8 cellular contexts compared by ENCODE assay signal in the genomic region with DNA sequence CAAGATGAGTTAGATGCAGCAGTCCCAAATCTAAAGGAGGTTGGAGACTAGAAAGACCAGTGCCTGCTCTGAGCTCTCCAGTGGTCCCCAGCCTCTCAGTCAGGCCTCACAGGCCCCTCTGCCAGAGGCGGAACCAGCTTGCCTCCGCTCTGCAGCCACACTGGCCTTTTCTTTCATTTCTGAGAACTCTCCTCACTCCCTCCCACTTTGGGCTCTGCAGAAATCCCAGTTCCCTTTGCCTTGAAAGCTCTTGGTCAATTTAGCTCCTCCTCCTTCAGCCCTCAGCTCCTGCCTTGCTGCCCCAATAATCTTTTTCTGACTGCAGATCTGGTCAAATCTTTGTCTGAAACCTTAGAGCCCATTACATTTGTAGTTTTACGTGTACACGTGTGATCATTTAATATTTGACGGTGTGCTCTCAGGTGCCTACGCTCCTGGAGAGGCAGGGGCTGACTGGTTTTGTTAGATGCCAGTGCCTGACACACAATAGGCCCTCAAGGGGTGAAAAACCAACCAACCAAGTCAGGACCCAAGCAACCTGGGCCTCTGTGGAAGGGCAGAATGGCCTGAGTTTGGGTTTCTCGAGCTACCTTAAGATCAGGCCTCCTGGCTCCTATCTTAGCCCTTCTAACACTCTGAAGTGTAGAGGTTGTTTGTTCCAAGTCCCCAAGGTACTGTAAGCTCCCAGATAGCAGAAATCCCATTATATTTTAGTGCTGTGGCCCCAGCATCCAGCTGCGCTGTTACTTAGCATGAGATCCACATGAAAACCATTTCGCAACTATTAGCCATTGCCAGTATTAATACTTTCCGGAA. TPM values are rescaled to one million over a fixed set of nuclear protein-coding genes. Genes with fewer than 3 reads are reported as not detected.
A peak's percentile ranks its signal among the peaks of the same experiment; 100 is the strongest.
DNase-seq lines count a peak whose midpoint lies in the region; ATAC-seq, FAIRE-seq and TF ChIP-seq lines count a peak whose summit lies in the region.

No MANE protein-coding gene starts in this region.

- DNase-seq in AML-193 (lab: John Stamatoyannopoulos, UW) (peak; percentile 37 to 59), amniotic epithelial cell (ENCODE audit: low read depth) (peak; percentile 31), hypothalamus (lab: John Stamatoyannopoulos, UW) (peak in 26 of 51 donors; percentile 2 to 67 (median 20)), sigmoid colon (no peak), cerebellar nuclear complex (lab: John Stamatoyannopoulos, UW) (no peak), GM19239 (ENCODE audit: insufficient read length, low spot score) (no peak)

- H3K27ac ChIP-seq in HUES48 (ENCODE audit: low read depth, low read length) (peak overlapping the region; percentile 50), sigmoid colon (peak overlapping the region; percentile 94 to 97 (median 96))

- ATAC-seq in esophagus mucosa, result no peak

- 26 to 68% methylated on average over 10 of the region's 10 CpGs for WGBS in sigmoid colon, 2 donors

- no peak overlapping the region for H3K9ac ChIP-seq in HUES48 (ENCODE audit: low read depth, low read length)

- H3K4me3 ChIP-seq in HUES48 (ENCODE audit: low read depth, low read length) (peak overlapping the region; percentile 71), sigmoid colon (peak overlapping the region in 2 of 4 donors; percentile 77 to 83)

- no peak for TF ChIP-seq POLR2A in sigmoid colon (IDR thresholded peaks at IDR 0.05)

- TF ChIP-seq CTCF in sigmoid colon (IDR thresholded peaks at IDR 0.05), result no peak

- H3K4me1 ChIP-seq in HUES48 (ENCODE audit: control insufficient read depth, insufficient read depth, low read length), result peaks cover 49% of the 10 kb centered on the region
- H3K4me1 ChIP-seq in sigmoid colon, result peaks cover 4 to 40% (median 22%) of the 10 kb centered on the region in 4 donors

- H3K27me3 ChIP-seq in HUES48 (ENCODE audit: control insufficient read depth, insufficient read depth, low read length) (no peaks in the 10 kb centered on the region), sigmoid colon (no peaks in the 10 kb centered on the region)

- H3K36me3 ChIP-seq in HUES48 (ENCODE audit: control insufficient read depth, insufficient read depth, low read length) (no peaks in the 10 kb centered on the region), sigmoid colon (no peaks in the 10 kb centered on the region)

- no peaks in the 10 kb centered on the region for H3K9me3 ChIP-seq in HUES48 (ENCODE audit: control insufficient read depth, insufficient read depth, low read length)
- H3K9me3 ChIP-seq in sigmoid colon, result no peaks in the 10 kb centered on the region

- no peak for TF ChIP-seq EP300 in sigmoid colon (IDR thresholded peaks at IDR 0.05)

- intact Hi-C loops in sigmoid colon (cut with DNase I), result loop anchor here (5.0 to 10.0 kb wide), 3 partner anchors 194 to 452 kb away; a partner anchor contains a TSS

- FAIRE-seq in GM19239 (lab: Jason Lieb, UNC), result no peak

RNA-seq across cellular contexts. Expression of a gene that starts 1.1 kb away (rescaled TPM):
- 10 to 100 TPM; 45.7 to 50.8 (median 48.3) TPM for total RNA-seq in sigmoid colon
- 10 to 100 TPM; 46.0 to 83.7 (median 67.9) TPM for polyA plus RNA-seq in sigmoid colon
- 21.6 TPM for total RNA-seq in esophagus mucosa

Comparison
In these comparisons a context has a peak if more than half of its experiments do, and no peak if none do; other contexts are left out.
1. DNase-seq: peak in AML-193 (2 of 2), amniotic epithelial cell (single experiment) and hypothalamus (26 of 51); none in sigmoid colon (single experiment), cerebellar nuclear complex (0 of 2) and GM19239 (single experiment).